In the genomic region with DNA sequence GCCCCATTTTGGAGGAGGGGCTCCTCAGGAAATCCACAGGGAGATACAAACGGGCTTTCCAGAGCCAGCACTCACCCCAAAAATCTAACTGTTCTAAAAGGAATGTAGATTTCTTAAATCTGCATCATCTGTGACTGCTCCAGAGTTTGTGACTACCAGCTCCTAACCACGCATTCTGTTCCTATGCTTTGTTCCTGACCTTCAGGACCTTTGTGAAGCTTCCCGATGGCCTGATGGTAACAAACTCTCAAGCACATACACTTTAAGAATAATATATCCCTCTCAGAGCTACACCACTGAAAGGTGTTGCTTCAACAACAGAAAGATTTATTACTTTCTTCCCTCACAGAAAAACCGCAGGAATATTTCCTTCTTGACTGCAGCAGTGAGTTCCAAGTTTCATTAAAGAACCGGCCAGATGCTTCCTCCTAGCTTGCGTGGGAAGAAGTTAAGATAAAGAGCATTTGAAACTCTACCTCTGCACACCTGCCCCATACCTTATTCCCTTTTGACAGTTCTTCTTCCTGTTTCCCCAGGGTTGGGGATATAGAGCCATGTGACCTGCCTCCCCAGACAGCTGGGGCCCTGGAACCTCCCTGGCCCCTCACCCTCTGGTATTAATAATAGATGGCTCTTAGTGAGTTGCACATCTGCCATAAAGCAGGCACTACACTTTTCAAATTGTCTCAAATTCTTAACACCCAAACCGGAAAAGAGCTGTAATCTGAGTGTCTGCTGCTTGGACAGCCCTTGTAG, we compare ENCODE assay signal across 2 cellular contexts.
A peak's percentile ranks its signal among the peaks of the same experiment; 100 is the strongest.
TF ChIP-seq lines count a peak whose summit lies in the region.

No MANE protein-coding gene starts in this region.

TF ChIP-seq in SK-N-SH, 30 proteins besides CTCF, POLR2A, EP300 and RAD21 (continued from another document):
- TF ChIP-seq, protein P1, sequence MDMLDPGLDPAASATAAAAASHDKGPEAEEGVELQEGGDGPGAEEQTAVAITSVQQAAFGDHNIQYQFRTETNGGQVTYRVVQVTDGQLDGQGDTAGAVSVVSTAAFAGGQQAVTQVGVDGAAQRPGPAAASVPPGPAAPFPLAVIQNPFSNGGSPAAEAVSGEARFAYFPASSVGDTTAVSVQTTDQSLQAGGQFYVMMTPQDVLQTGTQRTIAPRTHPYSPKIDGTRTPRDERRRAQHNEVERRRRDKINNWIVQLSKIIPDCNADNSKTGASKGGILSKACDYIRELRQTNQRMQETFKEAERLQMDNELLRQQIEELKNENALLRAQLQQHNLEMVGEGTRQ (IDR thresholded peaks at IDR 0.05; ENCODE audit: borderline replicate concordance, low read depth, low read length) = no peak
- 0 out of 2 replicates have a peak, but pooled peaks have one; percentile 8 for TF ChIP-seq JUND (IDR thresholded peaks at IDR 0.05)

TF ChIP-seq in SK-N-SH treated with all-trans-retinoic acid at 6 μM for 48 hours, 23 proteins besides CTCF, POLR2A, EP300 and RAD21 (continued from another document):
- TF ChIP-seq, protein P2, sequence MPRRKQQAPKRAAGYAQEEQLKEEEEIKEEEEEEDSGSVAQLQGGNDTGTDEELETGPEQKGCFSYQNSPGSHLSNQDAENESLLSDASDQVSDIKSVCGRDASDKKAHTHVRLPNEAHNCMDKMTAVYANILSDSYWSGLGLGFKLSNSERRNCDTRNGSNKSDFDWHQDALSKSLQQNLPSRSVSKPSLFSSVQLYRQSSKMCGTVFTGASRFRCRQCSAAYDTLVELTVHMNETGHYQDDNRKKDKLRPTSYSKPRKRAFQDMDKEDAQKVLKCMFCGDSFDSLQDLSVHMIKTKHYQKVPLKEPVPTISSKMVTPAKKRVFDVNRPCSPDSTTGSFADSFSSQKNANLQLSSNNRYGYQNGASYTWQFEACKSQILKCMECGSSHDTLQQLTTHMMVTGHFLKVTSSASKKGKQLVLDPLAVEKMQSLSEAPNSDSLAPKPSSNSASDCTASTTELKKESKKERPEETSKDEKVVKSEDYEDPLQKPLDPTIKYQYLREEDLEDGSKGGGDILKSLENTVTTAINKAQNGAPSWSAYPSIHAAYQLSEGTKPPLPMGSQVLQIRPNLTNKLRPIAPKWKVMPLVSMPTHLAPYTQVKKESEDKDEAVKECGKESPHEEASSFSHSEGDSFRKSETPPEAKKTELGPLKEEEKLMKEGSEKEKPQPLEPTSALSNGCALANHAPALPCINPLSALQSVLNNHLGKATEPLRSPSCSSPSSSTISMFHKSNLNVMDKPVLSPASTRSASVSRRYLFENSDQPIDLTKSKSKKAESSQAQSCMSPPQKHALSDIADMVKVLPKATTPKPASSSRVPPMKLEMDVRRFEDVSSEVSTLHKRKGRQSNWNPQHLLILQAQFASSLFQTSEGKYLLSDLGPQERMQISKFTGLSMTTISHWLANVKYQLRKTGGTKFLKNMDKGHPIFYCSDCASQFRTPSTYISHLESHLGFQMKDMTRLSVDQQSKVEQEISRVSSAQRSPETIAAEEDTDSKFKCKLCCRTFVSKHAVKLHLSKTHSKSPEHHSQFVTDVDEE (CRISPR knock-in tag; IDR thresholded peaks at IDR 0.05) = no peak
- no peak for TF ChIP-seq ZFP30 (CRISPR knock-in tag; IDR thresholded peaks at IDR 0.05)
- no peak for TF ChIP-seq OSR1 (CRISPR knock-in tag; IDR thresholded peaks at IDR 0.05)
- no peak for TF ChIP-seq ARNTL (CRISPR knock-in tag; IDR thresholded peaks at IDR 0.05; ENCODE audit: borderline replicate concordance, low read depth)
- no peak for TF ChIP-seq ZFP3 (CRISPR knock-in tag; IDR thresholded peaks at IDR 0.05)
- TF ChIP-seq BACH2 (CRISPR knock-in tag; IDR thresholded peaks at IDR 0.05; ENCODE audit: borderline replicate concordance) = no peak
- TF ChIP-seq ZNF8 (CRISPR knock-in tag; IDR thresholded peaks at IDR 0.05) = no peak
- TF ChIP-seq RARB (CRISPR knock-in tag; IDR thresholded peaks at IDR 0.05) = no peak
- TF ChIP-seq ESRRG (CRISPR knock-in tag; IDR thresholded peaks at IDR 0.05) = no peak
- no peak for TF ChIP-seq GLIS3 (CRISPR knock-in tag; IDR thresholded peaks at IDR 0.05)
- TF ChIP-seq, protein P3, sequence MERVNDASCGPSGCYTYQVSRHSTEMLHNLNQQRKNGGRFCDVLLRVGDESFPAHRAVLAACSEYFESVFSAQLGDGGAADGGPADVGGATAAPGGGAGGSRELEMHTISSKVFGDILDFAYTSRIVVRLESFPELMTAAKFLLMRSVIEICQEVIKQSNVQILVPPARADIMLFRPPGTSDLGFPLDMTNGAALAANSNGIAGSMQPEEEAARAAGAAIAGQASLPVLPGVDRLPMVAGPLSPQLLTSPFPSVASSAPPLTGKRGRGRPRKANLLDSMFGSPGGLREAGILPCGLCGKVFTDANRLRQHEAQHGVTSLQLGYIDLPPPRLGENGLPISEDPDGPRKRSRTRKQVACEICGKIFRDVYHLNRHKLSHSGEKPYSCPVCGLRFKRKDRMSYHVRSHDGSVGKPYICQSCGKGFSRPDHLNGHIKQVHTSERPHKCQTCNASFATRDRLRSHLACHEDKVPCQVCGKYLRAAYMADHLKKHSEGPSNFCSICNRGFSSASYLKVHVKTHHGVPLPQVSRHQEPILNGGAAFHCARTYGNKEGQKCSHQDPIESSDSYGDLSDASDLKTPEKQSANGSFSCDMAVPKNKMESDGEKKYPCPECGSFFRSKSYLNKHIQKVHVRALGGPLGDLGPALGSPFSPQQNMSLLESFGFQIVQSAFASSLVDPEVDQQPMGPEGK (CRISPR knock-in tag; IDR thresholded peaks at IDR 0.05; ENCODE audit: borderline replicate concordance) = no peak
- TF ChIP-seq, protein P4, sequence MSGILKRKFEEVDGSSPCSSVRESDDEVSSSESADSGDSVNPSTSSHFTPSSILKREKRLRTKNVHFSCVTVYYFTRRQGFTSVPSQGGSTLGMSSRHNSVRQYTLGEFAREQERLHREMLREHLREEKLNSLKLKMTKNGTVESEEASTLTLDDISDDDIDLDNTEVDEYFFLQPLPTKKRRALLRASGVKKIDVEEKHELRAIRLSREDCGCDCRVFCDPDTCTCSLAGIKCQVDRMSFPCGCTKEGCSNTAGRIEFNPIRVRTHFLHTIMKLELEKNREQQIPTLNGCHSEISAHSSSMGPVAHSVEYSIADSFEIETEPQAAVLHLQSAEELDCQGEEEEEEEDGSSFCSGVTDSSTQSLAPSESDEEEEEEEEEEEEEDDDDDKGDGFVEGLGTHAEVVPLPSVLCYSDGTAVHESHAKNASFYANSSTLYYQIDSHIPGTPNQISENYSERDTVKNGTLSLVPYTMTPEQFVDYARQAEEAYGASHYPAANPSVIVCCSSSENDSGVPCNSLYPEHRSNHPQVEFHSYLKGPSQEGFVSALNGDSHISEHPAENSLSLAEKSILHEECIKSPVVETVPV (CRISPR knock-in tag; IDR thresholded peaks at IDR 0.05) = no peak
- TF ChIP-seq TOX (CRISPR knock-in tag; IDR thresholded peaks at IDR 0.05; ENCODE audit: borderline replicate concordance) = no peak
- no peak for TF ChIP-seq TCF4 (CRISPR knock-in tag; IDR thresholded peaks at IDR 0.05; ENCODE audit: borderline replicate concordance)
- no peak for TF ChIP-seq SNAI2 (CRISPR knock-in tag; IDR thresholded peaks at IDR 0.05)
